Comparison of ENCODE assay signal across 1 cellular context in the genomic region with DNA sequence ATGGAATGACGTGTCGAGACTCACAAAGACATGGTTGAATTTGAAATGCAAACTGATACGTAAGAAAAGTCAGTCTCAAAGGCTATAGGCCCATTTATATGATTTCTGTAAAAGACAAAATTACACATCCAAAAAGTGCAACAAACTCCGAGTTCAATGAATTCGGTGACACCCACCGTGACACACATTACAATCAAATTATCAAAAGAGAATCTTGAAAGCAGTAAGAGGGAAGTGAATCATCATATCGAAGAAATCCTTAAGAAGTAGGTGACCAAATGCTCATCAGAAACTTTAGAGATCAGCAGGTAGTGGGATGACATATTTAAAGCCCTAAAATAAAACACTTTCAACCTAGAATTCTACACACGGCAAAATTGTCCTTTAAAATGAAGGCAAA.
TF ChIP-seq lines count a peak whose summit lies in the region.

No MANE protein-coding gene starts in this region.

TF ChIP-seq in HepG2, 621 proteins besides CTCF, POLR2A, EP300 and RAD21:
- no peak for TF ChIP-seq ZNF431 (CRISPR knock-in tag; IDR thresholded peaks at IDR 0.05; ENCODE audit: borderline replicate concordance, low read depth)
- no peak for TF ChIP-seq HHEX (CRISPR knock-in tag; IDR thresholded peaks at IDR 0.05)
- TF ChIP-seq FOXP1 (IDR thresholded peaks at IDR 0.05): no peak
- TF ChIP-seq FOXP1 (CRISPR knock-in tag; IDR thresholded peaks at IDR 0.05): no peak
- TF ChIP-seq CREB1 (IDR thresholded peaks at IDR 0.05): peak; percentile 26; the same call in 1 of the 2 replicates
- TF ChIP-seq CREB1 (CRISPR knock-in tag; IDR thresholded peaks at IDR 0.05): no peak
